24 cellular contexts compared by ENCODE assay signal in genomic region chr1:109837852-109838570, GRCh38.
"Had no signal": no experiment of that assay in that cellular context is flagged by ENCODE, and none has a peak within 500 bp of the region (broad histone marks: within the 10 kb centered on the region; RNA-seq: fewer than 3 reads in every experiment).

No MANE protein-coding gene starts in this region.

- ATAC-seq: left lung; lower lobe of right lung; natural killer cell; right lobe of liver; stimulated activated naive B cell treated with anti-CD40 and anti-IgM and Interleukin-4, amounts not matched to agents 10 μg/mL and 1 μg/mL and 100 μg/mL, for 72 hours; WTC11 had no signal

- H3K4me3 Mint-ChIP-seq: activated CD4-positive, alpha-beta memory T cell treated with anti-CD3 and anti-CD28 coated beads, Interleukin-2, amount 10 ng/mL, durations not matched to agents 7 days and 5 days; activated CD4-positive, alpha-beta T cell treated with anti-CD3 and anti-CD28 coated beads, Interleukin-2, amount 10 ng/mL, durations not matched to agents 7 days and 5 days; activated naive CD4-positive, alpha-beta T cell treated with anti-CD3 and anti-CD28 coated beads, Interleukin-2, amount 10 ng/mL, durations not matched to agents 7 days and 5 days; activated T-cell treated with anti-CD3 and anti-CD28 coated beads, Interleukin-2, amount 50 U/mL, for 24 hours; dendritic cell treated with granulocyte-macrophage colony-stimulating factor and Interleukin-4, amounts not matched to agents 40 ng/mL and 50 ng/mL, for 4 days; natural killer cell; stimulated activated naive B cell treated with anti-CD40 and anti-IgM and Interleukin-4, amounts not matched to agents 10 μg/mL and 1 μg/mL and 100 μg/mL, for 72 hours; WTC11 had no signal

- H3K4me1 ChIP-seq: esophagus squamous epithelium, left lung, lower lobe of right lung, right lobe of liver, testis had no signal

- H3K27ac Mint-ChIP-seq: activated CD4-positive, alpha-beta memory T cell treated with anti-CD3 and anti-CD28 coated beads, Interleukin-2, amount 10 ng/mL, durations not matched to agents 7 days and 5 days; activated CD4-positive, alpha-beta T cell treated with anti-CD3 and anti-CD28 coated beads, Interleukin-2, amount 10 ng/mL, durations not matched to agents 7 days and 5 days; activated naive CD4-positive, alpha-beta T cell treated with anti-CD3 and anti-CD28 coated beads, Interleukin-2, amount 10 ng/mL, durations not matched to agents 7 days and 5 days; activated T-cell treated with anti-CD3 and anti-CD28 coated beads, Interleukin-2, amount 50 U/mL, for 24 hours; dendritic cell treated with granulocyte-macrophage colony-stimulating factor and Interleukin-4, amounts not matched to agents 40 ng/mL and 50 ng/mL, for 4 days; natural killer cell; stimulated activated naive B cell treated with anti-CD40 and anti-IgM and Interleukin-4, amounts not matched to agents 10 μg/mL and 1 μg/mL and 100 μg/mL, for 72 hours; WTC11 had no signal

- H3K4me3 ChIP-seq: esophagus squamous epithelium, left lung, lower lobe of right lung, right lobe of liver, skin epidermis, testis, transverse colon had no signal

- H3K27me3 ChIP-seq: esophagus squamous epithelium, left lung, right lobe of liver, testis, transverse colon had no signal

- H3K4me1 Mint-ChIP-seq: activated CD4-positive, alpha-beta T cell treated with anti-CD3 and anti-CD28 coated beads, Interleukin-2, amount 10 ng/mL, durations not matched to agents 7 days and 5 days; activated naive CD4-positive, alpha-beta T cell treated with anti-CD3 and anti-CD28 coated beads, Interleukin-2, amount 10 ng/mL, durations not matched to agents 7 days and 5 days; natural killer cell; stimulated activated naive B cell treated with anti-CD40 and anti-IgM and Interleukin-4, amounts not matched to agents 10 μg/mL and 1 μg/mL and 100 μg/mL, for 72 hours had no signal

- FAIRE-seq: urothelium cell line had no signal

- H3K36me3 ChIP-seq: esophagus squamous epithelium, left lung, lower lobe of right lung, right lobe of liver, transverse colon had no signal

- DNase-seq: activated CD4-positive, alpha-beta memory T cell treated with anti-CD3 and anti-CD28 coated beads, Interleukin-2, amount 10 ng/mL, durations not matched to agents 7 days and 5 days; activated CD4-positive, alpha-beta T cell treated with anti-CD3 and anti-CD28 coated beads for 1 hour; activated CD4-positive, alpha-beta T cell treated with anti-CD3 and anti-CD28 coated beads, Interleukin-2, amount 10 ng/mL, durations not matched to agents 7 days and 5 days; activated CD8-positive, alpha-beta memory T cell treated with anti-CD3 and anti-CD28 coated beads, Interleukin-2, amount 50 U/mL, for 48 hours; activated gamma-delta T cell; activated naive CD4-positive, alpha-beta T cell treated with anti-CD3 and anti-CD28 coated beads, Interleukin-2, amount 10 ng/mL, durations not matched to agents 7 days and 5 days; activated T-cell treated with anti-CD3 and anti-CD28 coated beads, Interleukin-2, amount 50 U/mL, for 24 hours; amniotic stem cell; caudate nucleus; esophagus squamous epithelium; foreskin melanocyte; left lung; lower lobe of right lung; mesendoderm; natural killer cell; right lobe of liver; stimulated activated CD4-positive, alpha-beta T cell treated with anti-CD3 and anti-CD28 coated beads, Interleukin-12 subunit alpha, Interleukin-12 subunit beta, amount 100 ng/mL, for 4 hours; stimulated activated naive B cell treated with anti-CD40 and anti-IgM and Interleukin-4, amounts not matched to agents 10 μg/mL and 1 μg/mL and 100 μg/mL, for 72 hours; testis; transverse colon had no signal

- H3K9me3 ChIP-seq: esophagus squamous epithelium, lower lobe of right lung, right lobe of liver, testis, transverse colon had no signal

- H3K36me3 Mint-ChIP-seq: natural killer cell had no signal

- H3K27me3 Mint-ChIP-seq: activated T-cell treated with anti-CD3 and anti-CD28 coated beads, Interleukin-2, amount 50 U/mL, for 24 hours had no signal

- H3K27ac ChIP-seq: esophagus squamous epithelium, left lung, lower lobe of right lung, right lobe of liver, skin epidermis, testis, transverse colon had no signal

- H3K9me3 Mint-ChIP-seq: dendritic cell treated with granulocyte-macrophage colony-stimulating factor and Interleukin-4, amounts not matched to agents 40 ng/mL and 50 ng/mL, for 4 days; natural killer cell had no signal
